In the genomic region with DNA sequence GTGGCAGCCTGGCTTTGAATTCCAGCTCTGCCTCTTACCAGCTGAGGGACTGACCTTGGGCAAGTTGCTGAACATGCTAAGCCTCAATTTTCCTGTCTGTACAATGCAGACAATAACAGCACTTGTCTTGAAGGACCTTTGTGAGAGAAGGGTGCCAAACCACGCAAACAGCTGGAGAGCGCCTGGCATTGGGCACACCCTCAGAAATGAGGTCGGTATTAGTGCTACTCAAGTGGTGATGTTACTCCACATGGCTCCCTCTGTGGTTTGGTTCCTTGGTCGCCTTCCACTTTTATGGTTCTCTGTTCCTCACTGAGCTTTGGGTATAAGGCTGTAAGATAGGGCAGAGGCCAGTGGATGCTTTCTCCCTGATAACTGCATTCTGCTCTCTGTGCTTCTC, we compare ENCODE assay signal across 16 cellular contexts. TPM values are rescaled to one million over a fixed set of nuclear protein-coding genes. Genes with fewer than 3 reads are reported as not detected.
DNase-seq lines count a peak whose midpoint lies in the region; ATAC-seq and TF ChIP-seq lines count a peak whose summit lies in the region.
"Had no signal": no experiment of that assay in that cellular context is flagged by ENCODE, and none has a peak within 500 bp of the region (broad histone marks: within the 10 kb centered on the region; RNA-seq: fewer than 3 reads in every experiment).

No MANE protein-coding gene starts in this region.

- TF ChIP-seq CTCF in Panc1 (IDR thresholded peaks at IDR 0.05): no peak
- TF ChIP-seq CTCF in progenitor cell of endocrine pancreas (IDR thresholded peaks at IDR 0.05; ENCODE audit: unreplicated experiment): no peak

- POLR2A ChIA-PET in Panc1 (lab: Charles Lee): no interaction called here

- in situ Hi-C loops in Panc1 (cut with HindIII; ENCODE audit: low pct_unique_long_range_greater_than_20kb, low sequenced_read_pairs): no loop called here

- H3K4me1 Mint-ChIP-seq in CD4-positive, CD25-positive, alpha-beta regulatory T cell: peaks cover 11 to 93% (median 58%) of the 10 kb centered on the region in 4 donors
- H3K4me1 Mint-ChIP-seq in progenitor cell of endocrine pancreas (ENCODE audit: low read depth): no peaks in the 10 kb centered on the region

- H3K27ac Mint-ChIP-seq in CD4-positive, CD25-positive, alpha-beta regulatory T cell: peak overlapping the region; percentile 67 to 94 (median 90)
- H3K27ac Mint-ChIP-seq in progenitor cell of endocrine pancreas: no peak overlapping the region
- H3K27ac Mint-ChIP-seq: activated CD4-positive, alpha-beta T cell treated with anti-CD3 and anti-CD28 coated beads, Interleukin-2, amount 10 ng/mL, durations not matched to agents 24 days and 14 days; nephron had no signal

- no peak; the same call in 1 of the 2 replicates for TF ChIP-seq EP300 in Ishikawa (IDR thresholded peaks at IDR 0.05; ENCODE audit: borderline replicate concordance)

- CTCF ChIA-PET in Panc1 (lab: Charles Lee): interaction anchor here (0.6 kb wide), 1 partner anchor 51 kb away, joined by 5 read pairs; no protein-coding TSS in a partner anchor

- H3K36me3 ChIP-seq in CD4-positive, CD25-positive, alpha-beta regulatory T cell (ENCODE audit: control insufficient read depth, insufficient read depth, low read length): no peaks in the 10 kb centered on the region
- no peaks in the 10 kb centered on the region for H3K36me3 ChIP-seq in Panc1 (ENCODE audit: control insufficient read depth, insufficient read depth, low read length)

- H3K36me3 Mint-ChIP-seq in CD4-positive, CD25-positive, alpha-beta regulatory T cell: peaks cover 7% of the 10 kb centered on the region
- no peaks in the 10 kb centered on the region for H3K36me3 Mint-ChIP-seq in progenitor cell of endocrine pancreas (ENCODE audit: insufficient read depth)

- H3K27ac ChIP-seq in CD4-positive, CD25-positive, alpha-beta regulatory T cell (ENCODE audit: insufficient read depth, low read length, poor library complexity, severe bottlenecking): no peak overlapping the region
- H3K27ac ChIP-seq in Panc1 (ENCODE audit: low read length): no peak overlapping the region; the same call in 1 of the 2 replicates
- H3K27ac ChIP-seq: C4-2B had no signal

- peaks cover 0 to 1% (median 0%) of the 10 kb centered on the region in 7 donors for H3K9me3 Mint-ChIP-seq in CD4-positive, CD25-positive, alpha-beta regulatory T cell
- no peaks in the 10 kb centered on the region for H3K9me3 Mint-ChIP-seq in progenitor cell of endocrine pancreas (ENCODE audit: low read depth)
- H3K9me3 Mint-ChIP-seq: activated CD4-positive, alpha-beta T cell treated with anti-CD3 and anti-CD28 coated beads, Interleukin-2, amount 10 ng/mL, durations not matched to agents 24 days and 14 days had no signal

- H3K4me3 ChIP-seq in CD4-positive, CD25-positive, alpha-beta regulatory T cell (ENCODE audit: low read depth, low read length): no peak overlapping the region
- H3K4me3 ChIP-seq in Panc1 (ENCODE audit: low read depth in 2 of 2, low read length in 2 of 2): no peak overlapping the region

- TF ChIP-seq RAD21 in Ishikawa (IDR thresholded peaks at IDR 0.05; ENCODE audit: low read depth): no peak

- peak overlapping the region in 1 of 4 donors; percentile 48 for H3K4me3 Mint-ChIP-seq in CD4-positive, CD25-positive, alpha-beta regulatory T cell
- no peak overlapping the region for H3K4me3 Mint-ChIP-seq in progenitor cell of endocrine pancreas (ENCODE audit: low read depth)
- H3K4me3 Mint-ChIP-seq: activated CD4-positive, alpha-beta T cell treated with anti-CD3 and anti-CD28 coated beads, Interleukin-2, amount 10 ng/mL, durations not matched to agents 24 days and 14 days; nephron had no signal

- no TSS peak for BruUV-seq in Panc1 (replicated peaks; lab: Mats Ljungman, UMichigan)

- no peaks in the 10 kb centered on the region for H3K9me3 ChIP-seq in CD4-positive, CD25-positive, alpha-beta regulatory T cell (ENCODE audit: control insufficient read depth in 2 of 2, low read length in 2 of 2)
- peaks cover 2% of the 10 kb centered on the region; the same call in 1 of the 2 replicates for H3K9me3 ChIP-seq in Panc1 (ENCODE audit: control insufficient read depth, insufficient read depth, low read depth, low read length)

- peaks cover 60% of the 10 kb centered on the region for H3K4me1 ChIP-seq in CD4-positive, CD25-positive, alpha-beta regulatory T cell (ENCODE audit: control insufficient read depth, insufficient read depth, low read length, poor library complexity, severe bottlenecking)
- peaks cover 49% of the 10 kb centered on the region for H3K4me1 ChIP-seq in Panc1 (ENCODE audit: control insufficient read depth, insufficient read depth, low read length)

- no peaks in the 10 kb centered on the region for H3K27me3 ChIP-seq in CD4-positive, CD25-positive, alpha-beta regulatory T cell (ENCODE audit: control insufficient read depth, insufficient read depth, low read length)
- H3K27me3 ChIP-seq in Panc1 (ENCODE audit: control insufficient read depth, insufficient read depth, low read length): no peaks in the 10 kb centered on the region

- ATAC-seq in CD4-positive, CD25-positive, alpha-beta regulatory T cell (ENCODE audit: low read depth in 2 of 2): peak in 1 of 2 donors; percentile 12
- ATAC-seq in Panc1: peak; percentile 1; the same call in 1 of the 2 replicates
- no peak for ATAC-seq in GM19328 (IDR thresholded peaks at IDR 0.05; ENCODE audit: unreplicated experiment)

- intact Hi-C loops in Panc1 (cut with micrococcal nuclease; ENCODE audit: unreplicated experiment): no loop called here

- no peaks in the 10 kb centered on the region for H3K27me3 Mint-ChIP-seq in CD4-positive, CD25-positive, alpha-beta regulatory T cell
- peaks cover 28% of the 10 kb centered on the region for H3K27me3 Mint-ChIP-seq in progenitor cell of endocrine pancreas

- DNase-seq in CD4-positive, CD25-positive, alpha-beta regulatory T cell: no peak
- no peak for DNase-seq in Panc1 (ENCODE audit: low read depth, low spot score)
- peak; percentile 53 for DNase-seq in foreskin melanocyte
- no peak for DNase-seq in COR-L47 (lab: John Stamatoyannopoulos, UW)
- no peak for DNase-seq in progenitor cell of endocrine pancreas (ENCODE audit: low spot score, unreplicated experiment)
- DNase-seq in NCI-H226: no peak
- DNase-seq: activated CD4-positive, alpha-beta T cell treated with anti-CD3 and anti-CD28 coated beads, Interleukin-2, amount 10 ng/mL, durations not matched to agents 24 days and 14 days; activated effector memory CD4-positive, alpha-beta T cell treated with anti-CD3 and anti-CD28 coated beads, Interleukin-2, amount 50 U/mL, for 16 hours; islet precursor cell; NCI-H510A treated with DMSO at 0.1 percent for 48 hours; SHP77 treated with DMSO at 0.1 percent for 48 hours; stimulated activated CD4-positive, alpha-beta T cell treated with anti-CD3 and anti-CD28 coated beads, Interleukin-12 subunit alpha, Interleukin-12 subunit beta, amount 100 ng/mL, for 4 hours had no signal

TF ChIP-seq in Ishikawa, 13 proteins besides CTCF, POLR2A, EP300 and RAD21:
- TF ChIP-seq CREB1 (IDR thresholded peaks at IDR 0.05; ENCODE audit: low read depth) (no peak), NFIC (IDR thresholded peaks at IDR 0.05) (peak; percentile 50), TAF1 (IDR thresholded peaks at IDR 0.05; ENCODE audit: low read depth) (no peak), CEBPB (IDR thresholded peaks at IDR 0.05) (no peak)

RNA-seq across cellular contexts. Expression of a gene that starts 8.2 kb away (rescaled TPM):
- 57.6 TPM for total RNA-seq in CD4-positive, CD25-positive, alpha-beta regulatory T cell
- polyA plus RNA-seq in CD4-positive, CD25-positive, alpha-beta regulatory T cell: 10 to 100 TPM; 14.2 to 21.4 (median 18.1) TPM
- total RNA-seq in Panc1 (2021; ENCODE audit: unreplicated experiment): 55.1 TPM
- 40.1 TPM for polyA plus RNA-seq in Panc1 (2012; ENCODE audit: insufficient read length)
- 2.4 and 4.9 TPM in 2 replicates for total RNA-seq in progenitor cell of endocrine pancreas
